Comparison of ENCODE assay signal across 8 cellular contexts in the genomic region with DNA sequence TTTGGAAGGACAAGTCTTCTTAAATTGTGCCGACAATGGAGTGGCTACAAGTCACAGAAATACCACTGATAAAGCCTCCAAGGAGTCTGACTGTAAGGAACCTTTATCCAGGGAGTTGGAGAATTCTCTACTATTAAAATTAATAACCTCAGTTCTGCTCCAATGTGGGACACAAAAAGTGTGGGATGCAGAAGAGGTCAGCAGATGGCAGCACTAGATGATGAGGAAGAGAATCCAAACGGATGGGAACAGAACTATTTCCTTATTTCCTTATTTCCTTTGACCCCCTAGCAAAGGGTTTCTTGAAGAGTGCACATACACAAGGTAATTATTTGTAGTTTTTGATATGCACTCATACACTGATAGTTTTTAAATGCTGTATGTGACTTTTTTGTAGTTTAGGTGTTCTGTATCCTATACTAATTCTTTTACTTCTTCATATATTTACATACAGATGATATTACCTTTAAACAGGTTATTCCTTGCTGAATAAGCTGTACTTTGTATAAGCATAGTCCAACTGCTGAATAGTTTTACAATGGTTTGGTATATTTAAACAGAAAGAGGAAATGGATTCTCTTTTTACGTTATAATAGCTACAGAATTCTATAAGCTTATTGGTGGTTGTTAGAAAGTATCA. TPM values are rescaled to one million over a fixed set of nuclear protein-coding genes. Genes with fewer than 3 reads are reported as not detected.
DNase-seq lines count a peak whose midpoint lies in the region; ATAC-seq, FAIRE-seq and TF ChIP-seq lines count a peak whose summit lies in the region.

No MANE protein-coding gene starts in this region.

- no peaks in the 10 kb centered on the region for H3F3A ChIP-seq in PC-3 (ENCODE audit: low read length, unreplicated experiment)

- H3K4me1 ChIP-seq in PC-3 (ENCODE audit: insufficient read depth, low read length), result no peaks in the 10 kb centered on the region
- no peaks in the 10 kb centered on the region for H3K4me1 ChIP-seq in pancreas

- 36 to 39% methylated on average over 3 of the region's 3 CpGs for WGBS in pancreas, 2 donors

- TF ChIP-seq CTCF in AG09319 (IDR thresholded peaks at IDR 0.05; ENCODE audit: low read depth, low read length), result peak; percentile 85
- peak; percentile 74 for TF ChIP-seq CTCF in PC-3 (conservative IDR thresholded peaks at IDR 0.05; ENCODE audit: low read depth, low read length)
- TF ChIP-seq CTCF in pancreas (IDR thresholded peaks at IDR 0.05), result peak in 3 of 4 donors; percentile 20 to 43 (median 31)

- no peaks in the 10 kb centered on the region for H3K36me3 ChIP-seq in PC-3 (ENCODE audit: low read depth, low read length)
- no peaks in the 10 kb centered on the region for H3K36me3 ChIP-seq in pancreas

- H4K20me1 ChIP-seq in PC-3 (ENCODE audit: low read length), result no peaks in the 10 kb centered on the region

- no peak overlapping the region for H3K27ac ChIP-seq in PC-3 (ENCODE audit: low read length)
- no peak overlapping the region for H3K27ac ChIP-seq in pancreas

- BruUV-seq in PC-3 (replicated peaks; lab: Mats Ljungman, UMichigan), result no TSS peak

- no peak overlapping the region for H3K4me3 ChIP-seq in PC-3 (ENCODE audit: low read length)
- no peak overlapping the region for H3K4me3 ChIP-seq in pancreas

- intact Hi-C loops in PC-3 (cut with micrococcal nuclease), result loop anchor here (1.0 kb wide), 1 partner anchor 181 kb away; no protein-coding TSS in a partner anchor
- intact Hi-C loops in pancreas (cut with DNase I), result no loop called here

- no peaks in the 10 kb centered on the region for H3K79me2 ChIP-seq in PC-3 (ENCODE audit: low read length)

- ATAC-seq in PC-3 (peak; percentile 71), pancreas (peak in 3 of 4 donors; percentile 62 to 74 (median 69))

- H3K9me2 ChIP-seq in PC-3 (replicated peaks; ENCODE audit: low read length), result no peaks in the 10 kb centered on the region

- H2AFZ ChIP-seq in PC-3 (ENCODE audit: low read length), result no peak overlapping the region

- H3K4me2 ChIP-seq in PC-3 (ENCODE audit: low read length), result no peak overlapping the region

- H3K27me3 ChIP-seq in PC-3 (ENCODE audit: low read length) (peaks cover 21% of the 10 kb centered on the region; the same call in 1 of the 2 replicates), pancreas (no peaks in the 10 kb centered on the region)

- DNase-seq in AG09319 (ENCODE audit: extremely low read depth, low read depth) (no peak), H4 (ENCODE audit: low spot score) (peak; percentile 55), PC-3 (peak; percentile 59), fibroblast of gingiva (ENCODE audit: low read depth) (peak; percentile 31), pancreas (peak in 1 of 6 donors; percentile 32), HuH-7 (ENCODE audit: low spot score) (no peak)
- no peak for DNase-seq in activated CD8-positive, alpha-beta memory T cell treated with anti-CD3 and anti-CD28 coated beads, Interleukin-2, amount 50 U/mL, for 4 hours
- no peak for DNase-seq in central memory CD4-positive, alpha-beta T cell

- POLR2A ChIA-PET in PC-3 (lab: Charles Lee; ENCODE audit: unreplicated experiment), result no interaction called here

- H3K9me3 ChIP-seq in PC-3 (ENCODE audit: low read length), result no peaks in the 10 kb centered on the region
- H3K9me3 ChIP-seq in pancreas, result no peaks in the 10 kb centered on the region

- H3K9ac ChIP-seq in PC-3 (ENCODE audit: low read length), result no peak overlapping the region

- peak; percentile 5 for FAIRE-seq in pancreas (lab: Jason Lieb, UNC)

- CTCF ChIA-PET in PC-3 (lab: Charles Lee), result no interaction called here

RNA-seq across cellular contexts. Expression of gene NLGN1, which starts 25.6 kb away (rescaled TPM):
- 14.7 and 16.9 TPM in 2 replicates for total RNA-seq in H4 (2014; rRNA removed; shearing (Covaris generic))
- 0.77 and 0.92 TPM in 2 replicates for total RNA-seq in PC-3 (2014; rRNA removed)
- total RNA-seq in pancreas, result 1 to 10 TPM in 3 of 6 donors, under 1 TPM in 3; 0.51 to 2.3 (median 0.97) TPM
- under 1 TPM; 0.49 to 0.99 TPM for polyA plus RNA-seq in pancreas

Comparison
In these comparisons a context has a peak if more than half of its experiments do, and no peak if none do; other contexts are left out.
1. DNase-seq: peak in H4 (single experiment), PC-3 (single experiment) and fibroblast of gingiva (single experiment); none in AG09319 (single experiment), HuH-7 (single experiment), activated CD8-positive, alpha-beta memory T cell treated with anti-CD3 and anti-CD28 coated beads, Interleukin-2, amount 50 U/mL, for 4 hours (single experiment) and central memory CD4-positive, alpha-beta T cell (single experiment).
2. CTCF ChIP-seq: peak in every context shown above with its lines; median percentile 85 in AG09319; 74 in PC-3; 31 in pancreas.